Comparison of ENCODE assay signal across 8 cellular contexts in genomic region chr14:102524451-102525212, GRCh38. TPM values are rescaled to one million over a fixed set of nuclear protein-coding genes. Genes with fewer than 3 reads are reported as not detected.
DNase-seq lines count a peak whose midpoint lies in the region; ATAC-seq, FAIRE-seq and TF ChIP-seq lines count a peak whose summit lies in the region.

No MANE protein-coding gene starts in this region.

- no peaks in the 10 kb centered on the region for H3K27me3 Mint-ChIP-seq in astrocyte (ENCODE audit: low read depth, unreplicated experiment)

- H3K4me1 Mint-ChIP-seq in astrocyte (ENCODE audit: low read depth, unreplicated experiment), result no peaks in the 10 kb centered on the region

- H3K9ac ChIP-seq in astrocyte (ENCODE audit: low read length), result peak overlapping the region; percentile 69

- peak overlapping the region; percentile 87 for H2AFZ ChIP-seq in astrocyte (ENCODE audit: low read depth, low read length)
- H2AFZ ChIP-seq in hepatocyte, result peak overlapping the region; percentile 53

- peak; percentile 78 for TF ChIP-seq CTCF in astrocyte (IDR thresholded peaks at IDR 0.05; ENCODE audit: insufficient read depth, low read depth, low read length)
- peak; percentile 96 for TF ChIP-seq CTCF in hepatocyte (IDR thresholded peaks at IDR 0.05; ENCODE audit: poor library complexity)

- H3K79me2 ChIP-seq in astrocyte (ENCODE audit: insufficient read depth, low read length), result no peaks in the 10 kb centered on the region
- no peaks in the 10 kb centered on the region for H3K79me2 ChIP-seq in hepatocyte

- H3K27ac ChIP-seq in astrocyte (ENCODE audit: low read depth, low read length) (peak overlapping the region; percentile 51), hepatocyte (peak overlapping the region; percentile 91)

- no peaks in the 10 kb centered on the region for H3K9me3 Mint-ChIP-seq in astrocyte (ENCODE audit: unreplicated experiment)

- H3K36me3 ChIP-seq in astrocyte (ENCODE audit: insufficient read depth, low read length) (no peaks in the 10 kb centered on the region), hepatocyte (replicated peaks; ENCODE audit: insufficient read depth, low read depth) (no peaks in the 10 kb centered on the region)

- peak overlapping the region; percentile 87 for H3K4me3 Mint-ChIP-seq in astrocyte (ENCODE audit: unreplicated experiment)

- no peaks in the 10 kb centered on the region for H3K36me3 Mint-ChIP-seq in astrocyte (ENCODE audit: low read depth, unreplicated experiment)

- H3K4me2 ChIP-seq in astrocyte (ENCODE audit: low read length) (peak overlapping the region; percentile 93), hepatocyte (peak overlapping the region; percentile 86)

- H3K27ac Mint-ChIP-seq in astrocyte (ENCODE audit: unreplicated experiment), result peak overlapping the region; percentile 59

- no peak for FAIRE-seq in astrocyte (lab: Jason Lieb, UNC)

- peak; percentile 86 for TF ChIP-seq POLR2A in GM15510 (IDR thresholded peaks at IDR 0.05; ENCODE audit: borderline replicate concordance, extremely low read depth, insufficient read length)

- H3K9me3 ChIP-seq in astrocyte (ENCODE audit: insufficient read depth, low read depth, low read length), result no peaks in the 10 kb centered on the region
- H3K9me3 ChIP-seq in hepatocyte (ENCODE audit: low read depth), result no peaks in the 10 kb centered on the region

- ATAC-seq in HG02885 (IDR thresholded peaks at IDR 0.05; ENCODE audit: poor library complexity, unreplicated experiment), result peak; percentile 96

- H3K9me2 ChIP-seq in hepatocyte (replicated peaks; ENCODE audit: insufficient read depth), result no peaks in the 10 kb centered on the region

- WGBS in hepatocyte (ENCODE audit: low lambda C conversion rate, missing lambda C conversion rate), result 4% methylated on average over 32 of the region's 32 CpGs

- H4K20me1 ChIP-seq in astrocyte (ENCODE audit: insufficient read depth, low read length) (no peaks in the 10 kb centered on the region), hepatocyte (ENCODE audit: insufficient read depth, poor library complexity, severe bottlenecking) (no peaks in the 10 kb centered on the region)

- H3K27me3 ChIP-seq in astrocyte (ENCODE audit: insufficient read depth, low read length) (no peaks in the 10 kb centered on the region), hepatocyte (no peaks in the 10 kb centered on the region)

- peaks cover 14% of the 10 kb centered on the region for H3K4me1 ChIP-seq in astrocyte (ENCODE audit: insufficient read depth, low read length)
- H3K4me1 ChIP-seq in hepatocyte (ENCODE audit: insufficient read depth), result peaks cover 9% of the 10 kb centered on the region

- H3K4me3 ChIP-seq in astrocyte (ENCODE audit: insufficient read depth, low read depth, low read length), result peak overlapping the region; percentile 72
- peak overlapping the region; percentile 28 for H3K4me3 ChIP-seq in hepatocyte

- DNase-seq in NCI-H1694 treated with DMSO at 0.1 percent for 48 hours (lab: John Stamatoyannopoulos, UW) (peak; percentile 100), T-helper 2 cell (peak; percentile 83 to 98 (median 91)), astrocyte (ENCODE audit: low read depth) (peak; percentile 95), hepatocyte (ENCODE audit: low spot score) (peak; percentile 99), renal cortical epithelial cell (ENCODE audit: low read depth) (peak; percentile 93), cortex of kidney (lab: John Stamatoyannopoulos, UW) (no peak)

RNA-seq across cellular contexts. Expression of gene ANKRD9, which starts 15.1 kb away (rescaled TPM):
- 7.9 and 9.4 TPM in 2 replicates for total RNA-seq in astrocyte
- 43.8 and 46.5 TPM in 2 replicates for total RNA-seq in hepatocyte
- 88.1 and 90.7 TPM in 2 replicates for polyA plus RNA-seq in hepatocyte
- 26.9 and 54.4 TPM in 2 replicates for total RNA-seq in renal cortical epithelial cell
